15 cellular contexts compared by ENCODE assay signal in the genomic region with DNA sequence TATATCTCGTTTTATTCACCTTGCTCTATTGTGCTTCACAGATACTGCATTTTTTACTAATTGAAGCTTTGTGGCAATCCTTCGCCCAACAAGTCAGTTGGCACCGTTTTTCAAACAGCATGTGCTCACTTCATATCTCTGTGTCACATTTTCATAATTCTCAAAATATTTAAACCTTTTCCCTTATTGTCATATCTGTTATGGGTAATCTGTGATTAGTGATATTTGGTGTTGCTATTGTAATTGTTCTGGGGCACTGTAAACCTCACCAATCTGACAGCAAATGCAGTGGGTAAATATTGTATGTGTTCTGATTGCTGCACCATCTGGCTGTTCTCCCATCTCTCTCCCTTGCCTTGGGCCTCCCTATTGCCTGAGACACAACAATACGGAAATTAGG.
"Had no signal": no experiment of that assay in that cellular context is flagged by ENCODE, and none has a peak within 500 bp of the region (broad histone marks: within the 10 kb centered on the region; RNA-seq: fewer than 3 reads in every experiment).

No MANE protein-coding gene starts in this region.

- H3K4me3 Mint-ChIP-seq: activated CD4-positive, alpha-beta memory T cell treated with anti-CD3 and anti-CD28 coated beads for 36 hours; stimulated activated naive CD8-positive, alpha-beta T cell treated with anti-CD3 and anti-CD28 coated beads, Interleukin-15, amount 100 ng/mL, for 72 hours had no signal

- H3K27ac Mint-ChIP-seq: activated CD4-positive, alpha-beta memory T cell treated with anti-CD3 and anti-CD28 coated beads for 36 hours; stimulated activated naive CD8-positive, alpha-beta T cell treated with anti-CD3 and anti-CD28 coated beads, Interleukin-15, amount 100 ng/mL, for 72 hours had no signal

- H3K4me3 ChIP-seq: coronary artery, heart right ventricle, right atrium auricular region, skin epidermis, thoracic aorta, vagina had no signal

- H3K27me3 Mint-ChIP-seq: activated CD4-positive, alpha-beta memory T cell treated with anti-CD3 and anti-CD28 coated beads for 36 hours; stimulated activated naive CD8-positive, alpha-beta T cell treated with anti-CD3 and anti-CD28 coated beads, Interleukin-15, amount 100 ng/mL, for 72 hours had no signal

- H3K36me3 ChIP-seq: heart right ventricle, right atrium auricular region, thoracic aorta, vagina had no signal

- H3K4me1 Mint-ChIP-seq: stimulated activated naive CD8-positive, alpha-beta T cell treated with anti-CD3 and anti-CD28 coated beads, Interleukin-15, amount 100 ng/mL, for 72 hours had no signal

- ATAC-seq: heart right ventricle; stimulated activated naive CD8-positive, alpha-beta T cell treated with anti-CD3 and anti-CD28 coated beads, Interleukin-15, amount 100 ng/mL, for 72 hours had no signal

- H3K4me1 ChIP-seq: heart right ventricle, right atrium auricular region had no signal

- H3K9me3 ChIP-seq: right atrium auricular region, thoracic aorta, vagina had no signal

- H3K27me3 ChIP-seq: heart right ventricle, right atrium auricular region, vagina had no signal

- DNase-seq: activated CD4-positive, alpha-beta memory T cell treated with anti-CD3 and anti-CD28 coated beads for 36 hours; activated gamma-delta T cell treated with Interleukin-2 at 50 U/mL for 16 hours; activated T-cell treated with anti-CD3 and anti-CD28 coated beads, Interleukin-2, amount 50 U/mL, for 48 hours; aorta; effector CD4-positive, alpha-beta T cell; heart right ventricle; kidney; mesendoderm; stimulated activated CD4-positive, alpha-beta T cell treated with anti-CD3 and anti-CD28 coated beads, Interleukin-4, amount 100 ng/mL, for 4 hours; stimulated activated naive CD8-positive, alpha-beta T cell treated with anti-CD3 and anti-CD28 coated beads, Interleukin-15, amount 100 ng/mL, for 72 hours had no signal

- H3K27ac ChIP-seq: coronary artery, heart right ventricle, right atrium auricular region, skin epidermis, thoracic aorta, vagina had no signal
